ENCODE assay signal across 9 cellular contexts in the genomic region with DNA sequence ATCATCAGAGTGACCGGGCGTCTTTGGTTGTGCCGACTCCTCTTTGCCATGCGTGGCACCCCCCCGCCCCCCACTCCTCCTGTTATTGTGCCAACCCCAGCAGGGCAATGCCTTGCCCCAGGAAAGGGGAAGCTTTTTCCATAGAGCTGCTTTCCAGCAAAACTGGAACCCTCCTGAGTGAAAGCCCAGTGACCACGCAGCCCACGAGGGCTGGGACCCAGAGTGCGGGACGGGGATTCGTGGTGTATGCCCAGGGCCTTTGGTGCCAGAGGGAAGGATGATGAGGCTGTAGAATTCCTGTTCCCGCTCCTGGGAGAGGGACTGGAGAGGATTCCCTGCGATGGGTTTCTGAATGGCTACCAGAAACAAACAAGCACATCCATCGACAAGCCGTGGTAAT.
DNase-seq lines count a peak whose midpoint lies in the region; ATAC-seq and TF ChIP-seq lines count a peak whose summit lies in the region.
"Had no signal": no experiment of that assay in that cellular context is flagged by ENCODE, and none has a peak within 500 bp of the region (broad histone marks: within the 10 kb centered on the region; RNA-seq: fewer than 3 reads in every experiment).

No MANE protein-coding gene starts in this region.

- intact Hi-C loops in lower leg skin (cut with DNase I; ENCODE audit: low total_unique reads) (no loop called here), posterior cingulate gyrus (cut with DNase I) (no loop called here)

- no peak overlapping the region for H3K27ac ChIP-seq in BLaER1
- H3K27ac ChIP-seq in coronary artery: no peak overlapping the region

- H3K9me3 ChIP-seq in BLaER1: no peaks in the 10 kb centered on the region

- peaks cover 20% of the 10 kb centered on the region for H3K4me1 ChIP-seq in BLaER1

- peaks cover 4% of the 10 kb centered on the region for H3K9me3 Mint-ChIP-seq in neural crest cell

- no peaks in the 10 kb centered on the region for H4K20me1 ChIP-seq in BLaER1

- 49 to 54% methylated on average over 14 of the region's 14 CpGs for WGBS in lower leg skin, 2 donors

- H3K4me2 ChIP-seq in BLaER1: peak overlapping the region; percentile 67

- H3K9ac ChIP-seq in BLaER1: no peak overlapping the region

- no peaks in the 10 kb centered on the region for H3K36me3 Mint-ChIP-seq in neural crest cell (ENCODE audit: low read depth)

- no peak for TF ChIP-seq CTCF in coronary artery (IDR thresholded peaks at IDR 0.05)
- TF ChIP-seq CTCF in neural crest cell (conservative IDR thresholded peaks at IDR 0.05): no peak
- TF ChIP-seq CTCF in lower leg skin (IDR thresholded peaks at IDR 0.05): no peak
- no peak for TF ChIP-seq CTCF in omental fat pad (IDR thresholded peaks at IDR 0.05)

- peaks cover 16% of the 10 kb centered on the region for H3K4me1 Mint-ChIP-seq in neural crest cell

- no peaks in the 10 kb centered on the region for H3K27me3 ChIP-seq in BLaER1

- H3K4me3 Mint-ChIP-seq in neural crest cell: peak overlapping the region; percentile 56

- H3K27me3 Mint-ChIP-seq in neural crest cell (ENCODE audit: low read depth): no peaks in the 10 kb centered on the region

- DNase-seq in Jurkat, Clone E6-1 (ENCODE audit: low read depth, low spot score): no peak
- DNase-seq in coronary artery (ENCODE audit: low spot score): no peak
- DNase-seq in neural crest cell (ENCODE audit: low read depth, low spot score): no peak
- no peak for DNase-seq in lower leg skin (ENCODE audit: low spot score in 2 of 2)
- no peak for DNase-seq in Ammon's horn (ENCODE audit: low spot score)
- no peak for DNase-seq in omental fat pad (ENCODE audit: low spot score)
- DNase-seq in posterior cingulate gyrus: no peak
- DNase-seq: OCI-M1 had no signal

- H3K4me3 ChIP-seq in BLaER1: no peak overlapping the region
- H3K4me3 ChIP-seq in Jurkat, Clone E6-1 (ENCODE audit: low read length): peak overlapping the region; percentile 10; the same call in 1 of the 2 replicates
- H3K4me3 ChIP-seq in coronary artery: peak overlapping the region; percentile 64
- no peak overlapping the region for H3K4me3 ChIP-seq in lower leg skin (ENCODE audit: low read depth, poor library complexity, severe bottlenecking)

- no peak for TF ChIP-seq POLR2A in lower leg skin (IDR thresholded peaks at IDR 0.05)

- no peak for ATAC-seq in omental fat pad (ENCODE audit: low FRiP score)

- no peaks in the 10 kb centered on the region for H3K36me3 ChIP-seq in BLaER1

- no peak overlapping the region for H3K27ac Mint-ChIP-seq in neural crest cell (ENCODE audit: unreplicated experiment)

Comparison
In these comparisons a context has a peak if more than half of its experiments do, and no peak if none do; other contexts are left out.
1. H3K4me3 ChIP-seq: peak in Jurkat, Clone E6-1 (single experiment) and coronary artery (single experiment); none in BLaER1 (single experiment) and lower leg skin (single experiment).